ENCODE assay signal across 14 cellular contexts in the genomic region with DNA sequence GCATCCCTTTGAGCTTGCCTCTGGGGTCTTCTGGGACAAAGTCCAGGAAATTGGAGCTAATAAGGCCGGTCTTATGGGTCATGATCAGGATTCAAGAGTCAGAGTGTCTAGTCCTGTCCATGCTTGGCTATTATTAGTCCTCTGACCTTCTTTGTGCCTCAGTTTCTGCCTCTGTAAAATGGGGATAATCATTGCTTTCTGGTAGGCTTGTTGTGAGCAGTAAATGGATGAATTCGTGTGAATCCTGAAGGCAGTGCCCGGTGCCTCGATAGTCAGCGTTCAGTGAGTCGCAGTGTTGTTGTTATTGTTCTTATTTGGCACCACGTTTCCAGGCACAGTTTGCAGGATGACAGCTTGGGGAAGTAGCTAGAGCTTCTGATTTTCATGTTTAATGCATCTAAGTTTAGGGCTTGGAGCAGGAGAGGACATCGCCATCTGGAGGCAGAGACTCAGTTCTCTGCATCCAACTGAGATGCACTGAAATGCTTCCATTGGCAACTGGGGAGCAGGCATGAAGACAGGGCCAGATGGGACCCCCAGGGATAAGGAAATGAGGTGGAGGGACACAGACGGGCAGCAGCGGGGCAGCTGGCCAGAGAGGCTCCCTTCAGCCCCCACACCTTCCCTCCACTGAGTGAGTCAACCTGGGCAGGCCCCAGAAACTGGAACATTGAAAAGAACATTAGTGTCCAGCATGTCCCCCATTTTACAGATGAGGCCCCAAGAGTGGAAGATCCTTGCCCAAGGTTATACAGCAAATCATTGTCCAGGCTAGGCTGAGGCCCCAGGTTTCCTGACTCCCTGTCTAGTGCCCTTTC.
DNase-seq lines count a peak whose midpoint lies in the region; ATAC-seq and TF ChIP-seq lines count a peak whose summit lies in the region.
"Had no signal": no experiment of that assay in that cellular context is flagged by ENCODE, and none has a peak within 500 bp of the region (broad histone marks: within the 10 kb centered on the region; RNA-seq: fewer than 3 reads in every experiment).

No MANE protein-coding gene starts in this region.

- intact Hi-C loops in natural killer cell (cut with micrococcal nuclease), result no loop called here

- no peaks in the 10 kb centered on the region for H3K4me1 Mint-ChIP-seq in natural killer cell
- H3K4me1 Mint-ChIP-seq: activated CD4-positive, alpha-beta T cell treated with anti-CD3 and anti-CD28 coated beads for 36 hours; CD14-positive monocyte had no signal

- H3K27me3 Mint-ChIP-seq in natural killer cell (ENCODE audit: low read depth in 2 of 2), result no peaks in the 10 kb centered on the region

- CTCF ChIA-PET in AG04450 (lab: Charles Lee), result interaction anchor here (0.9 to 1.7 kb wide), 5 partner anchors 10 to 153 kb away, joined by 3 to 6 read pairs (median 4); no protein-coding TSS in a partner anchor

- H3K27me3 ChIP-seq in AG04450 (ENCODE audit: control insufficient read depth, insufficient read depth, low read length), result peaks cover 3% of the 10 kb centered on the region

- ATAC-seq in natural killer cell (no peak), GM21423 (IDR thresholded peaks at IDR 0.05; ENCODE audit: unreplicated experiment) (no peak)
- ATAC-seq: activated CD4-positive, alpha-beta T cell treated with anti-CD3 and anti-CD28 coated beads for 36 hours had no signal

- H3K27ac ChIP-seq in AG04450 (ENCODE audit: low read depth, low read length), result no peak overlapping the region

- H3K36me3 Mint-ChIP-seq in natural killer cell, result no peaks in the 10 kb centered on the region
- H3K36me3 Mint-ChIP-seq: CD14-positive monocyte had no signal

- DNase-seq in AG04450 (ENCODE audit: low read depth, low spot score) (no peak), GM10266 (ENCODE audit: extremely low spot score) (no peak), astrocyte of the spinal cord (ENCODE audit: low read depth, low spot score) (no peak), inferior parietal cortex (ENCODE audit: extremely low spot score) (peak; percentile 20), natural killer cell (no peak), AG08396 (ENCODE audit: low spot score) (no peak)
- DNase-seq in stimulated activated CD4-positive, alpha-beta T cell treated with anti-CD3 and anti-CD28 coated beads, Interleukin-1b, Interleukin-23, amount 100 ng/mL, for 48 hours, result no peak
- DNase-seq: activated CD4-positive, alpha-beta T cell treated with anti-CD3 and anti-CD28 coated beads for 36 hours; cerebellar nuclear complex; NCI-H2171 treated with DMSO at 0.1 percent for 48 hours; right cardiac atrium had no signal

- in situ Hi-C loops in astrocyte of the spinal cord (cut with HindIII; ENCODE audit: low sequenced_read_pairs), result loop anchor here (25.0 kb wide), 1 partner anchor 159 kb away; the partner anchor contains the start of genes MECR and PTPRU

- H3K4me3 ChIP-seq in AG04450 (ENCODE audit: low read depth, low read length) (no peak overlapping the region), astrocyte of the spinal cord (ENCODE audit: low read depth, low read length) (no peak overlapping the region)

- POLR2A ChIA-PET in AG04450 (lab: Yijun Ruan, JAX), result no interaction called here

- H3K27ac Mint-ChIP-seq in natural killer cell, result no peak overlapping the region
- H3K27ac Mint-ChIP-seq: activated CD4-positive, alpha-beta T cell treated with anti-CD3 and anti-CD28 coated beads for 36 hours; activated T-helper 2 cell treated with anti-CD3 and anti-CD28 coated beads, Interferon-gamma antibody, Interleukin-2, Interleukin-4, amounts not matched to agents 10 μg/mL and 5 μg/mL and 100 μg/mL, durations not matched to agents 14 hours and 24 hours and 36 hours had no signal

- H3K9me3 Mint-ChIP-seq in natural killer cell, result peaks cover 3 to 4% of the 10 kb centered on the region in 2 donors
- H3K9me3 Mint-ChIP-seq: activated T-helper 2 cell treated with anti-CD3 and anti-CD28 coated beads, Interferon-gamma antibody, Interleukin-2, Interleukin-4, amounts not matched to agents 10 μg/mL and 5 μg/mL and 100 μg/mL, durations not matched to agents 14 hours and 24 hours and 36 hours had no signal

- H3K4me3 Mint-ChIP-seq in natural killer cell, result no peak overlapping the region
- H3K4me3 Mint-ChIP-seq: activated CD4-positive, alpha-beta T cell treated with anti-CD3 and anti-CD28 coated beads for 36 hours; CD14-positive monocyte had no signal

- TF ChIP-seq CTCF in AG04450 (IDR thresholded peaks at IDR 0.05; ENCODE audit: low read depth, low read length) (peak; percentile 45), GM10266 (IDR thresholded peaks at IDR 0.05; ENCODE audit: control insufficient read depth, insufficient read depth, low read depth, missing control alignments) (peak; percentile 18), astrocyte of the spinal cord (IDR thresholded peaks at IDR 0.05; ENCODE audit: low read depth, low read length) (peak; percentile 54), natural killer cell (IDR thresholded peaks at IDR 0.05) (no peak)

- H3K9me3 ChIP-seq in AG04450 (ENCODE audit: control insufficient read depth, insufficient read depth, low read length), result no peaks in the 10 kb centered on the region
